Comparison of ENCODE assay signal across 19 cellular contexts in the genomic region with DNA sequence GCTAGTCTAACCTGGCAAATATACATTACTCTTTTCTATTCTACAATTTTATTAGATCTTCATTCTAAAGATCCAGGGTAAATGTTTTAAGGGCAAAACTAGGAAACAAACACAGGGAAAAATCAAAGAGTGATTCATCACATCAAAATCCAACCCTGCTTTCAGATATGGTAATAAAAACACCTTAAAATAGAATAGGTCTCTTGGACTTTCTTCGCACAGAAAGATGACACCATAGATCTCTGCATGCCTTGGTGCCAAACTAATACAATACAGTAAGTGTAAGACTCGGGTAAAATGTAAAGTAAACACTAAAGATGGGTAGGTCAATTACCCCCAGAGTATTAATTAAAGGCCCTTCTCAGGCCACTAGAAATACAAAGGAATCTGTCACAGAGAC. TPM values are rescaled to one million over a fixed set of nuclear protein-coding genes. Genes with fewer than 3 reads are reported as not detected.
"Had no signal": no experiment of that assay in that cellular context is flagged by ENCODE, and none has a peak within 500 bp of the region (broad histone marks: within the 10 kb centered on the region; RNA-seq: fewer than 3 reads in every experiment).

No MANE protein-coding gene starts in this region.

- H3K9me3 Mint-ChIP-seq: activated naive CD4-positive, alpha-beta T cell treated with anti-CD3 and anti-CD28 coated beads, Interleukin-2, amount 50 U/mL, for 72 hours; natural killer cell; stimulated activated memory B cell treated with anti-CD40 and anti-IgM and Interleukin-4, amounts not matched to agents 10 μg/mL and 1 μg/mL and 100 μg/mL, for 72 hours had no signal

- H3K27ac Mint-ChIP-seq: activated CD4-positive, alpha-beta T cell treated with anti-CD3 and anti-CD28 coated beads for 36 hours; activated naive CD4-positive, alpha-beta T cell treated with anti-CD3 and anti-CD28 coated beads, Interleukin-2, amount 50 U/mL, for 72 hours; natural killer cell; stimulated activated memory B cell treated with anti-CD40 and anti-IgM and Interleukin-4, amounts not matched to agents 10 μg/mL and 1 μg/mL and 100 μg/mL, for 72 hours had no signal

- H3K4me3 ChIP-seq: adrenal gland, colonic mucosa, esophagus muscularis mucosa, lower lobe of right lung, pancreas, smooth muscle cell, thoracic aorta had no signal

- H3K27ac ChIP-seq: colonic mucosa, neutrophil, pancreas, thoracic aorta had no signal

- H3K36me3 ChIP-seq: adrenal gland, colonic mucosa, esophagus muscularis mucosa, lower lobe of right lung, neutrophil, pancreas, thoracic aorta had no signal

- DNase-seq: activated CD4-positive, alpha-beta T cell treated with anti-CD3 and anti-CD28 coated beads for 36 hours; activated CD4-positive, alpha-beta T cell treated with anti-CD3 and anti-CD28 coated beads, Interleukin-2, amount 50 U/mL, for 48 hours; activated gamma-delta T cell; adrenal gland; central memory CD4-positive, alpha-beta T cell; colonic mucosa; lower lobe of right lung; natural killer cell; pancreas; stimulated activated CD4-positive, alpha-beta T cell treated with anti-CD3 and anti-CD28 coated beads, Interleukin-4, amount 100 ng/mL, for 4 hours had no signal

- H3K27me3 Mint-ChIP-seq: activated CD4-positive, alpha-beta T cell treated with anti-CD3 and anti-CD28 coated beads for 36 hours; brain; stimulated activated memory B cell treated with anti-CD40 and anti-IgM and Interleukin-4, amounts not matched to agents 10 μg/mL and 1 μg/mL and 100 μg/mL, for 72 hours had no signal

- H3K4me1 ChIP-seq: colonic mucosa, pancreas had no signal

- H3K4me2 ChIP-seq: smooth muscle cell had no signal

- H3K36me3 Mint-ChIP-seq: activated naive CD4-positive, alpha-beta T cell treated with anti-CD3 and anti-CD28 coated beads, Interleukin-2, amount 50 U/mL, for 72 hours; natural killer cell; stimulated activated memory B cell treated with anti-CD40 and anti-IgM and Interleukin-4, amounts not matched to agents 10 μg/mL and 1 μg/mL and 100 μg/mL, for 72 hours had no signal

- H3K27me3 ChIP-seq: adrenal gland, colonic mucosa, esophagus muscularis mucosa, neutrophil, pancreas had no signal

- H3K4me3 Mint-ChIP-seq: activated CD4-positive, alpha-beta T cell treated with anti-CD3 and anti-CD28 coated beads for 36 hours; brain; natural killer cell; stimulated activated memory B cell treated with anti-CD40 and anti-IgM and Interleukin-4, amounts not matched to agents 10 μg/mL and 1 μg/mL and 100 μg/mL, for 72 hours had no signal

- H3K4me1 Mint-ChIP-seq: activated CD4-positive, alpha-beta T cell treated with anti-CD3 and anti-CD28 coated beads for 36 hours; stimulated activated memory B cell treated with anti-CD40 and anti-IgM and Interleukin-4, amounts not matched to agents 10 μg/mL and 1 μg/mL and 100 μg/mL, for 72 hours had no signal

- FAIRE-seq: pancreas, TTC549 had no signal

- H3K9me3 ChIP-seq: adrenal gland, colonic mucosa, esophagus muscularis mucosa, lower lobe of right lung, neutrophil, pancreas, thoracic aorta had no signal

RNA-seq across cellular contexts. Expression of a gene that starts 34.2 kb away (rescaled TPM):
- total RNA-seq: activated naive CD4-positive, alpha-beta T cell treated with anti-CD3 and anti-CD28 coated beads, Interleukin-2, amount 50 U/mL, for 72 hours; T-helper 2 cell treated with Interferon-gamma antibody and Interleukin-4, amounts not matched to agents 100 ng/mL and 5 ng/mL, for 36 hours had no signal
